ENCODE assay signal across 24 cellular contexts in genomic region chr14:82911930-82912329, GRCh38.
"Had no signal": no experiment of that assay in that cellular context is flagged by ENCODE, and none has a peak within 500 bp of the region (broad histone marks: within the 10 kb centered on the region; RNA-seq: fewer than 3 reads in every experiment).

No MANE protein-coding gene starts in this region.

- H3K4me1 Mint-ChIP-seq: activated naive CD4-positive, alpha-beta T cell treated with anti-CD3 and anti-CD28 coated beads, Interleukin-2, amount 50 U/mL, for 24 hours; nephron; stimulated activated effector memory CD8-positive, alpha-beta T cell treated with anti-CD3 and anti-CD28 coated beads, Interleukin-12 subunit alpha, Interleukin-12 subunit beta, amount 100 ng/mL, for 72 hours had no signal

- H3K9me3 ChIP-seq: pancreas, psoas muscle, right lobe of liver, testis, vagina had no signal

- H3K27me3 ChIP-seq: foreskin keratinocyte, hepatocyte, pancreas, right lobe of liver, testis, vagina had no signal

- H3K27ac ChIP-seq: foreskin keratinocyte, hepatocyte, pancreas, psoas muscle, right lobe of liver, skin epidermis, testis, vagina had no signal

- H3K27me3 Mint-ChIP-seq: dendritic cell treated with granulocyte-macrophage colony-stimulating factor and Interleukin-4, amounts not matched to agents 40 ng/mL and 50 ng/mL, for 4 days had no signal

- H3K4me3 Mint-ChIP-seq: activated CD8-positive, alpha-beta T cell treated with anti-CD3 and anti-CD28 coated beads, Interleukin-2, amount 10 ng/mL, durations not matched to agents 7 days and 5 days; activated naive CD4-positive, alpha-beta T cell treated with anti-CD3 and anti-CD28 coated beads, Interleukin-2, amount 50 U/mL, for 24 hours; activated T-helper 1 cell treated with anti-CD3 and anti-CD28 coated beads, Interleukin-12 subunit alpha, Interleukin-12 subunit beta, Interleukin-2, Interleukin-4 antibody, amounts not matched to agents 30 ng/mL and 10 ng/mL and 1 ng/mL, durations not matched to agents 14 hours and 24 hours and 36 hours; brain; dendritic cell treated with granulocyte-macrophage colony-stimulating factor and Interleukin-4, amounts not matched to agents 40 ng/mL and 50 ng/mL, for 4 days; nephron; stimulated activated effector memory CD8-positive, alpha-beta T cell treated with anti-CD3 and anti-CD28 coated beads, Interleukin-12 subunit alpha, Interleukin-12 subunit beta, amount 100 ng/mL, for 72 hours had no signal

- H3K27ac Mint-ChIP-seq: activated CD8-positive, alpha-beta T cell treated with anti-CD3 and anti-CD28 coated beads, Interleukin-2, amount 10 ng/mL, durations not matched to agents 7 days and 5 days; activated naive CD4-positive, alpha-beta T cell treated with anti-CD3 and anti-CD28 coated beads, Interleukin-2, amount 50 U/mL, for 24 hours; activated T-helper 1 cell treated with anti-CD3 and anti-CD28 coated beads, Interleukin-12 subunit alpha, Interleukin-12 subunit beta, Interleukin-2, Interleukin-4 antibody, amounts not matched to agents 30 ng/mL and 10 ng/mL and 1 ng/mL, durations not matched to agents 14 hours and 24 hours and 36 hours; brain; dendritic cell treated with granulocyte-macrophage colony-stimulating factor and Interleukin-4, amounts not matched to agents 40 ng/mL and 50 ng/mL, for 4 days; nephron; stimulated activated effector memory CD8-positive, alpha-beta T cell treated with anti-CD3 and anti-CD28 coated beads, Interleukin-12 subunit alpha, Interleukin-12 subunit beta, amount 100 ng/mL, for 72 hours had no signal

- H3K4me1 ChIP-seq: foreskin keratinocyte, pancreas, psoas muscle, right lobe of liver, testis, vagina had no signal

- DNase-seq: activated CD4-positive, alpha-beta T cell treated with anti-CD3 and anti-CD28 coated beads for 1 hour; activated CD4-positive, alpha-beta T cell treated with anti-CD3 and anti-CD28 coated beads, Interleukin-2, amount 50 U/mL, for 1 hour; activated CD8-positive, alpha-beta T cell treated with anti-CD3 and anti-CD28 coated beads, Interleukin-2, amount 10 ng/mL, durations not matched to agents 7 days and 5 days; activated gamma-delta T cell; effector CD8-positive, alpha-beta T cell; erythroblast; foreskin keratinocyte; kidney glomerular epithelial cell; pancreas; psoas muscle; right lobe of liver; stimulated activated CD4-positive, alpha-beta T cell treated with anti-CD3 and anti-CD28 coated beads, Interleukin-2, amount 100 ng/mL, for 24 hours; T-helper 9 cell; testis; trophoblast cell had no signal

- H3K4me3 ChIP-seq: hepatocyte, pancreas, psoas muscle, right lobe of liver, skin epidermis, testis, vagina had no signal

- H3K36me3 ChIP-seq: pancreas, right lobe of liver, vagina had no signal

- H3K36me3 Mint-ChIP-seq: activated naive CD4-positive, alpha-beta T cell treated with anti-CD3 and anti-CD28 coated beads, Interleukin-2, amount 50 U/mL, for 24 hours; brain; stimulated activated effector memory CD8-positive, alpha-beta T cell treated with anti-CD3 and anti-CD28 coated beads, Interleukin-12 subunit alpha, Interleukin-12 subunit beta, amount 100 ng/mL, for 72 hours had no signal

- H3K9me3 Mint-ChIP-seq: brain, nephron had no signal

- ATAC-seq: activated CD8-positive, alpha-beta T cell treated with anti-CD3 and anti-CD28 coated beads, Interleukin-2, amount 10 ng/mL, durations not matched to agents 7 days and 5 days; foreskin keratinocyte; pancreas; psoas muscle; right lobe of liver; stimulated activated effector memory CD8-positive, alpha-beta T cell treated with anti-CD3 and anti-CD28 coated beads, Interleukin-12 subunit alpha, Interleukin-12 subunit beta, amount 100 ng/mL, for 72 hours had no signal
